ENCODE assay signal across 8 cellular contexts in the genomic region with DNA sequence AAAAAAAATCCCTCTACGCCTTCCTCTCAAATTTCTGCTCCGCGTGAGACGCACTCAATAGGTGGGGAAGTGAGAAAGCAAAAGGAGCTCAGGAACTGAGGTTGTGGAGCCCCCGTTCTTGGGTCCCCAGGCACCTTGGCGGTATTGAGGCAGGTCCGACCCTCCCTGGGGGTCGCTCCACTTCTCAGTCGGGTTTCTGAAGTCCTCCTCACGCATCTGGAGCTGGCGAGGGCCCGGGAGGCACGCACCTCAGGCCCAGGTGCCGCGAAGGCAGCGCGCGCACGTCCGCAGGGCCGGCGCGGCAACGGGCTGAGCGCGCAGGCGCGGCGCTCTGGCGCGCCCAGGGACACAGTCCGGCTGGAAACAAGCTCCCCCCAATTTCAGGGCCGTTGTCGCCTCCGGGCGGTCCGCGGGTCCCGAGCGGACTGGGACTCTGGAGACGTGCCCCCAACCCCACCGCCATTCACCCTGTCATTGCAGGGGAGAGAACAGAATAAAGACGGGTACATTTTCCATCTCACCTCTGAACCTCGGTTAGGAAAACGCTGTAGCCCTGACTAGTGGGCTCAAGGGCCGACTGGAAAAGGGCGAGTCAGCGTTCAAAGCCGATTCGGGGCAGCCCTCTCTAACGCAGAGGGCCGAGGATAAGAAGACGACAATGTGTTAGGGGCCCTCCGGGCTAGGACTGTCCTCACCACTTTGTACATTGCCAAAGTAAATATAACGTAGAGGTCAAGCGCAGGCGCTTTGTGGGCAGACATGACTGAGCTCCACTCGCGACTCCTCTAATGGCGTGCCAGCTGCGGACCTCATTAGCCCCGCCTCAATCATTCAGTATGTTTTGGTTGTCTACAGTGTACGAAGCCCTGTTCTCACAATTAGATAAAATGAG. TPM values are rescaled to one million over a fixed set of nuclear protein-coding genes. Genes with fewer than 3 reads are reported as not detected.
DNase-seq lines count a peak whose midpoint lies in the region; TF ChIP-seq lines count a peak whose summit lies in the region.

A gene with protein sequence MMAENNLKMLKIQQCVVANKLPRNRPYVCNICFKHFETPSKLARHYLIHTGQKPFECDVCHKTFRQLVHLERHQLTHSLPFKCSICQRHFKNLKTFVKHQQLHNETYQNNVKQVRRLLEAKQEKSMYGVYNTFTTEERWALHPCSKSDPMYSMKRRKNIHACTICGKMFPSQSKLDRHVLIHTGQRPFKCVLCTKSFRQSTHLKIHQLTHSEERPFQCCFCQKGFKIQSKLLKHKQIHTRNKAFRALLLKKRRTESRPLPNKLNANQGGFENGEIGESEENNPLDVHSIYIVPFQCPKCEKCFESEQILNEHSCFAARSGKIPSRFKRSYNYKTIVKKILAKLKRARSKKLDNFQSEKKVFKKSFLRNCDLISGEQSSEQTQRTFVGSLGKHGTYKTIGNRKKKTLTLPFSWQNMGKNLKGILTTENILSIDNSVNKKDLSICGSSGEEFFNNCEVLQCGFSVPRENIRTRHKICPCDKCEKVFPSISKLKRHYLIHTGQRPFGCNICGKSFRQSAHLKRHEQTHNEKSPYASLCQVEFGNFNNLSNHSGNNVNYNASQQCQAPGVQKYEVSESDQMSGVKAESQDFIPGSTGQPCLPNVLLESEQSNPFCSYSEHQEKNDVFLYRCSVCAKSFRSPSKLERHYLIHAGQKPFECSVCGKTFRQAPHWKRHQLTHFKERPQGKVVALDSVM (minus strand): TSS at position 306 of the 892 bp plus-strand sequence. CDS start 4,853 bp downstream, outside the sequence.

- no peaks in the 10 kb centered on the region for H3K27me3 ChIP-seq in neuron (ENCODE audit: insufficient read depth, low read length)

- H3K9me3 ChIP-seq in neuron (ENCODE audit: low read length) = no peaks in the 10 kb centered on the region

- H3K4me3 ChIP-seq in foreskin fibroblast (ENCODE audit: low read depth in 1 of 2, low read length in 2 of 2) (peak within 1 kb of the TSS; percentile 92 to 99), neuron (ENCODE audit: low read length) (peak within 1 kb of the TSS; percentile 66)

- peaks cover 15% of the 10 kb centered on the region for H3K4me1 ChIP-seq in neuron (ENCODE audit: insufficient read depth, low read length)

- peak within 1 kb of the TSS; percentile 78 for H2AFZ ChIP-seq in neuron (ENCODE audit: low read depth, low read length)

- TF ChIP-seq CTCF in foreskin fibroblast (IDR thresholded peaks at IDR 0.05; ENCODE audit: low read depth, low read length) = no peak

- peaks cover 16% of the 10 kb centered on the region for H3K36me3 ChIP-seq in neuron (ENCODE audit: insufficient read depth, low read length)

- peak; percentile 74 for DNase-seq in EL
- peak; percentile 37 for DNase-seq in GOT3 (lab: John Stamatoyannopoulos, UW)
- peak; percentile 68 for DNase-seq in LHCN-M2 (ENCODE audit: low read depth)
- peak; percentile 73 to 77 for DNase-seq in SHP77 (lab: John Stamatoyannopoulos, UW)
- peak; percentile 77 for DNase-seq in activated gamma-delta T cell treated with Interleukin-2 at 50 U/mL for 16 hours
- peak; percentile 79 to 93 for DNase-seq in foreskin fibroblast
- peak; percentile 54 for DNase-seq in stromal cell of bone marrow (ENCODE audit: low read depth)

RNA-seq across cellular contexts. Expression of the gene that starts here (rescaled TPM):
- total RNA-seq in LHCN-M2 (2014; rRNA removed) = 21.6 and 22.9 TPM in 2 replicates
- 5.0 TPM for polyA plus RNA-seq in LHCN-M2 (2012)

Comparison
In these comparisons a context has a peak if more than half of its experiments do, and no peak if none do; other contexts are left out.
1. Peak in every context shown above with its lines: DNase-seq and H3K4me3 ChIP-seq.